In genomic region chr16:22232277-22233049, GRCh38 we compare ENCODE assay signal across 1 cellular context.
TF ChIP-seq lines count a peak whose summit lies in the region.

No MANE protein-coding gene starts in this region.

TF ChIP-seq in K562, 482 proteins besides CTCF, POLR2A, EP300 and RAD21 (continued from another document):
- TF ChIP-seq ATF3 (IDR thresholded peaks at IDR 0.05) (peak; percentile 43; the same call in 1 of the 2 replicates), ATF3 (CRISPR knock-in tag; conservative IDR thresholded peaks at IDR 0.05) (no peak), NFIC (IDR thresholded peaks at IDR 0.05) (0 out of 2 replicates have a peak, but pooled peaks have one; percentile 16)
